In the genomic region with DNA sequence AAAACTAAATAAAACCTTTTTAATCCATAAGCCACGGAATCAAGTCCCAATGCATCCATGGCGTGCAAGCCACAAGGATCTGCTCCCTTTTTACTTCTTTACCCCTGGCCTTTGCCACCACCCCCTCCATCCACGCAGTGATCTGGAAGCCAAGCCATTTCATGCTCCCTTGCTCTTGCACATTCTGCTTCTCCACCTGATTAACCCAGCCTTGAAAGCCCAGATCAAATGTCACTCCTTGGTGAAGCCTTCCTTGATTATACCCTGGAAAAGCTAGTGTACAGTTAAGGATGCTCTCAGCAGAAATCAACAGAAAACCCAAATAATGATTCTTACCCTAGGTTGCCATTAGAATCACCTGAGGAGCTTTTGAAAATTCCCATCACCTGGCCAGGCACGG, we compare ENCODE assay signal across 30 cellular contexts. TPM values are rescaled to one million over a fixed set of nuclear protein-coding genes. Genes with fewer than 3 reads are reported as not detected.
"Had no signal": no experiment of that assay in that cellular context is flagged by ENCODE, and none has a peak within 500 bp of the region (broad histone marks: within the 10 kb centered on the region; RNA-seq: fewer than 3 reads in every experiment).

No MANE protein-coding gene starts in this region.

- H3K27ac ChIP-seq: dorsolateral prefrontal cortex, gastrocnemius medialis, left lung, pancreas, stomach, thyroid gland, vagina had no signal

- H3K27me3 ChIP-seq: dorsolateral prefrontal cortex, gastrocnemius medialis, left lung, pancreas, stomach, thyroid gland, vagina had no signal

- H3K4me1 ChIP-seq: left lung, pancreas, thyroid gland, vagina had no signal

- H3K36me3 ChIP-seq: gastrocnemius medialis, left lung, pancreas, stomach, thyroid gland, vagina had no signal

- H3K4me2 ChIP-seq: smooth muscle cell had no signal

- H3K9me3 ChIP-seq: gastrocnemius medialis, left lung, mucosa of descending colon, pancreas, stomach, thyroid gland, vagina had no signal

- DNase-seq: dorsolateral prefrontal cortex; effector CD4-positive, alpha-beta T cell; foreskin fibroblast; gastrocnemius medialis; head of caudate nucleus; mesenchymal stem cell; mucosa of descending colon; naive thymus-derived CD4-positive, alpha-beta T cell; pancreas; stimulated activated CD4-positive, alpha-beta T cell treated with anti-CD3 and anti-CD28 coated beads, Interleukin-12 subunit alpha, Interleukin-12 subunit beta, amount 100 ng/mL, for 4 hours; stimulated activated CD4-positive, alpha-beta T cell treated with anti-CD3 and anti-CD28 coated beads, Interleukin-1b, Interleukin-23, amount 100 ng/mL, for 48 hours; stimulated activated CD4-positive, alpha-beta T cell treated with anti-CD3 and anti-CD28 coated beads, Interleukin-4, amount 100 ng/mL, for 1 hour; stimulated activated CD8-positive, alpha-beta memory T cell treated with anti-CD3 and anti-CD28 coated beads, Interleukin-4, amount 100 ng/mL, for 48 hours; stimulated activated naive CD4-positive, alpha-beta T cell treated with Interleukin-2 at 50 U/mL for 16 hours; stomach; thyroid gland; trophoblast cell had no signal

- H3K4me3 ChIP-seq: dorsolateral prefrontal cortex, gastrocnemius medialis, left lung, mucosa of descending colon, pancreas, smooth muscle cell, stomach, thyroid gland, vagina had no signal

RNA-seq across cellular contexts. Expression of a gene that starts 9.9 kb away (rescaled TPM):
- total RNA-seq: gastrocnemius medialis, glomerular endothelial cell, left lung, lung microvascular endothelial cell, mesothelial cell of epicardium, mucosa of descending colon, omental fat pad, pancreas, posterior vena cava, pulmonary artery endothelial cell, sciatic nerve, smooth muscle cell, stomach, subcutaneous adipose tissue, temporal lobe, thyroid gland, ureter, vagina had no signal

RNA-seq across cellular contexts. Expression of a gene that starts 25.3 kb away (rescaled TPM):
- total RNA-seq: glomerular endothelial cell, lung microvascular endothelial cell, mesothelial cell of epicardium, pulmonary artery endothelial cell, stomach, thyroid gland had no signal
